ENCODE assay signal across 8 cellular contexts in the genomic region with DNA sequence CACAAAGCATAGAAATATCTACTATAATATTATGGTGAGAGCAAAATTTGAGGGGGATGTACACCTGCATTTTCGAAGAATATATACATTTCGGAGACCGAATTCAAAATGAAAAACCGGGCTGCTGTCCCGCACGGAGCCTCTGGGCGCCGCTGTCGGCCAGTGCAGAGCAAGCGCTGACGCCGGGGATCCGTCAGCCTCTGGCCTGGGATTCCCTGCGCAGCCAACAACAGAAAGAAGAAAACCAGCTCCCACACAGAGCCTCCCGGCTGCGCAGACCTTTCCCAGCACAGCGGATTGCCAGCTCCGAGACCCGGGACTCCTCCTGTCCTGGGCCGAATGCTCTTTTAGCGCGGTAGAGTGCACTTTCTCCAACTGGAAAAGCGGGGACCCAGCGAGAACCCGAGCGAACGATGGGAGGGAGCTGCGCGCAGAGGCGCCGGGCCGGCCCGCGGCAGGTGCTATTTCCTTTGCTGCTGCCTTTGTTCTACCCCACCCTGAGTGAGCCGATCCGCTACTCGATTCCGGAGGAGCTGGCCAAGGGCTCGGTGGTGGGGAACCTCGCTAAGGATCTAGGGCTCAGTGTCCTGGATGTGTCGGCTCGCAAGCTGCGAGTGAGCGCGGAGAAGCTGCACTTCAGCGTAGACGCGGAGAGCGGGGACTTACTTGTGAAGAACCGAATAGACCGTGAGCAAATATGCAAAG. TPM values are rescaled to one million over a fixed set of nuclear protein-coding genes. Genes with fewer than 3 reads are reported as not detected.
A peak's percentile ranks its signal among the peaks of the same experiment; 100 is the strongest.
DNase-seq lines count a peak whose midpoint lies in the region; ATAC-seq, FAIRE-seq and TF ChIP-seq lines count a peak whose summit lies in the region.
"Not testable (repeated sequence)": the region's sequence is repeated elsewhere in the genome, so short reads cannot be mapped to it uniquely, and the experiment has no call there.

A gene (plus strand): TSS at position 232 of the 705 bp plus-strand sequence. CDS start 182 bp downstream, at position 414.

- not testable (repeated sequence) for H3K4me1 ChIP-seq in mesodermal cell (ENCODE audit: control insufficient read depth, insufficient read depth, low read length, poor library complexity, severe bottlenecking); small intestine (ENCODE audit: control insufficient read depth in 2 of 2, insufficient read depth in 1 of 2, low read depth in 1 of 2, low read length in 1 of 2)

- POLR2A ChIA-PET in activated CD4-positive, alpha-beta T cell treated with anti-CD3 and anti-CD28 coated beads, Interleukin-2, amount 10 ng/mL, durations not matched to agents 7 days and 5 days (lab: Charles Lee); MCF 10A (lab: Yijun Ruan, JAX): not testable (repeated sequence)

- peak within 1 kb of the TSS; percentile 72 for H3K27ac ChIP-seq in mesodermal cell (ENCODE audit: low read depth, low read length, severe bottlenecking)
- not testable (repeated sequence) for H3K27ac ChIP-seq in small intestine (ENCODE audit: low read depth in 1 of 2, low read length in 1 of 2)

- not testable (repeated sequence) for DNase-seq in AG09319 (ENCODE audit: extremely low read depth, low read depth); MCF 10A (ENCODE audit: unreplicated experiment)
- peak; percentile 24 for DNase-seq in activated CD4-positive, alpha-beta T cell treated with anti-CD3 and anti-CD28 coated beads, Interleukin-2, amount 10 ng/mL, durations not matched to agents 7 days and 5 days
- peak; percentile 80 for DNase-seq in Right ventricle myocardium superior
- peak; percentile 16 for DNase-seq in small intestine

- intact Hi-C loops in MCF 10A (cut with micrococcal nuclease); Right ventricle myocardium superior (cut with DNase I): not testable (repeated sequence)

- H3K27me3 ChIP-seq in small intestine (ENCODE audit: control insufficient read depth in 2 of 2, insufficient read depth in 2 of 2, low read length in 2 of 2): peaks cover 0 to 34% of the 10 kb centered on the region in 2 donors

- H3K36me3 Mint-ChIP-seq in activated CD4-positive, alpha-beta T cell treated with anti-CD3 and anti-CD28 coated beads, Interleukin-2, amount 10 ng/mL, durations not matched to agents 7 days and 5 days (ENCODE audit: low read depth): peaks cover 11% of the 10 kb centered on the region
- H3K36me3 Mint-ChIP-seq in MCF 10A (ENCODE audit: insufficient read depth, unreplicated experiment): not testable (repeated sequence)

- H3K27ac Mint-ChIP-seq in activated CD4-positive, alpha-beta T cell treated with anti-CD3 and anti-CD28 coated beads, Interleukin-2, amount 10 ng/mL, durations not matched to agents 7 days and 5 days; MCF 10A (ENCODE audit: low read depth, unreplicated experiment): not testable (repeated sequence)

- BruUV-seq in MCF 10A (replicated peaks; lab: Mats Ljungman, UMichigan): not testable (repeated sequence)

- H3K4me1 Mint-ChIP-seq in activated CD4-positive, alpha-beta T cell treated with anti-CD3 and anti-CD28 coated beads, Interleukin-2, amount 10 ng/mL, durations not matched to agents 7 days and 5 days; MCF 10A (ENCODE audit: insufficient read depth, unreplicated experiment): not testable (repeated sequence)

- WGBS in mesodermal cell (ENCODE audit: insufficient coverage in 2 of 2), 2 experiments: 27 to 37% methylated on average over 32 to 34 of the region's 51 CpGs
- WGBS in small intestine, 3 donors: 11 to 29% (median 25%) methylated on average over 44 to 51 of the region's 51 CpGs

- peak; percentile 90 for ATAC-seq in GM19025 (IDR thresholded peaks at IDR 0.05; ENCODE audit: low read depth, unreplicated experiment)
- ATAC-seq in HG03432 (IDR thresholded peaks at IDR 0.05; ENCODE audit: unreplicated experiment): peak; percentile 81
- peak; percentile 93 for ATAC-seq in Right ventricle myocardium superior (ENCODE audit: poor library complexity)

- H3K36me3 ChIP-seq in mesodermal cell (ENCODE audit: control insufficient read depth, insufficient read depth, low read length): peaks cover 13% of the 10 kb centered on the region
- H3K36me3 ChIP-seq in small intestine (ENCODE audit: control insufficient read depth in 2 of 2, insufficient read depth in 2 of 2, low read length in 2 of 2): not testable (repeated sequence)

- H3K4me3 ChIP-seq in mesodermal cell (ENCODE audit: extremely low read depth, insufficient read depth, low read length, poor library complexity, severe bottlenecking): peak within 1 kb of the TSS; percentile 47
- H3K4me3 ChIP-seq in small intestine (ENCODE audit: low read depth in 1 of 2, low read length in 2 of 2): peak within 1 kb of the TSS in 1 of 2 donors; percentile 1

- peaks cover 53% of the 10 kb centered on the region for H3K27me3 Mint-ChIP-seq in activated CD4-positive, alpha-beta T cell treated with anti-CD3 and anti-CD28 coated beads, Interleukin-2, amount 10 ng/mL, durations not matched to agents 7 days and 5 days
- H3K27me3 Mint-ChIP-seq in MCF 10A (ENCODE audit: insufficient read depth, unreplicated experiment): not testable (repeated sequence)

- H3K9me3 ChIP-seq in mesodermal cell (ENCODE audit: control insufficient read depth, low read length): peaks cover 25% of the 10 kb centered on the region
- H3K9me3 ChIP-seq in small intestine (ENCODE audit: control insufficient read depth, low read depth): not testable (repeated sequence)

- CTCF ChIA-PET in activated CD4-positive, alpha-beta T cell treated with anti-CD3 and anti-CD28 coated beads, Interleukin-2, amount 10 ng/mL, durations not matched to agents 7 days and 5 days (lab: Charles Lee): interaction anchor here (0.6 to 3.1 kb wide), 9 partner anchors 11 to 156 kb away, joined by 3 to 11 read pairs (median 4); a partner anchor contains a TSS
- CTCF ChIA-PET in MCF 10A (lab: Yijun Ruan, JAX): interaction anchor here (0.6 to 1.2 kb wide), 3 partner anchors 11 to 1299 kb away, joined by 3 read pairs; no protein-coding TSS in a partner anchor

- FAIRE-seq in small intestine (lab: Jason Lieb, UNC): not testable (repeated sequence)

- peak within 1 kb of the TSS; percentile 40 for H3K4me3 Mint-ChIP-seq in activated CD4-positive, alpha-beta T cell treated with anti-CD3 and anti-CD28 coated beads, Interleukin-2, amount 10 ng/mL, durations not matched to agents 7 days and 5 days
- not testable (repeated sequence) for H3K4me3 Mint-ChIP-seq in MCF 10A (ENCODE audit: unreplicated experiment)

- peaks cover 27% of the 10 kb centered on the region for H3K9me3 Mint-ChIP-seq in activated CD4-positive, alpha-beta T cell treated with anti-CD3 and anti-CD28 coated beads, Interleukin-2, amount 10 ng/mL, durations not matched to agents 7 days and 5 days
- H3K9me3 Mint-ChIP-seq in MCF 10A (ENCODE audit: unreplicated experiment): peaks cover 32% of the 10 kb centered on the region

- TF ChIP-seq CTCF in AG09319 (IDR thresholded peaks at IDR 0.05; ENCODE audit: low read depth, low read length) (peak; percentile 53), MCF 10A (IDR thresholded peaks at IDR 0.05; ENCODE audit: unreplicated experiment) (peak; percentile 23)

RNA-seq across cellular contexts. Expression of the gene that starts here (rescaled TPM):
- total RNA-seq in activated CD4-positive, alpha-beta T cell treated with anti-CD3 and anti-CD28 coated beads, Interleukin-2, amount 10 ng/mL, durations not matched to agents 7 days and 5 days: under 1 TPM in 1 of 2 experiments, not detected in 1; 0.04 TPM
- 0.68 and 1.4 TPM in 2 replicates for total RNA-seq in MCF 10A (2022)
- 6.2 TPM for total RNA-seq in Right ventricle myocardium superior
- polyA plus RNA-seq in mesodermal cell (2013, experiment 1 of 2): 54.4 TPM
- 43.1 TPM for polyA plus RNA-seq in mesodermal cell (2013, experiment 2 of 2)
- polyA plus RNA-seq in small intestine: 1 to 10 TPM in 1 of 3 donors, not detected in 2; 1.4 TPM

Comparison
In these comparisons a context has a peak if more than half of its experiments do, and no peak if none do; other contexts are left out.
1. Peak in DNase-seq in activated CD4-positive, alpha-beta T cell treated with anti-CD3 and anti-CD28 coated beads, Interleukin-2, amount 10 ng/mL, durations not matched to agents 7 days and 5 days; RNA of the gene not detected or under 1 TPM.